ENCODE assay signal across 17 cellular contexts in genomic region chr13:77537302-77537919, GRCh38. TPM values are rescaled to one million over a fixed set of nuclear protein-coding genes. Genes with fewer than 3 reads are reported as not detected.
"Had no signal": no experiment of that assay in that cellular context is flagged by ENCODE, and none has a peak within 500 bp of the region (broad histone marks: within the 10 kb centered on the region; RNA-seq: fewer than 3 reads in every experiment).

No MANE protein-coding gene starts in this region.

- H3K9me3 Mint-ChIP-seq: activated CD4-positive, alpha-beta T cell treated with anti-CD3 and anti-CD28 coated beads, Interleukin-2, amount 10 ng/mL, durations not matched to agents 24 days and 14 days; activated naive CD8-positive, alpha-beta T cell treated with anti-CD3 and anti-CD28 coated beads, Interleukin-2, amount 50 U/mL, for 24 hours; activated T-helper 1 cell treated with anti-CD3 and anti-CD28 coated beads, Interleukin-12 subunit alpha, Interleukin-12 subunit beta, Interleukin-2, Interleukin-4 antibody, amounts not matched to agents 30 ng/mL and 10 ng/mL and 1 ng/mL, durations not matched to agents 14 hours and 24 hours and 36 hours; naive thymus-derived CD8-positive, alpha-beta T cell; WTC11 had no signal

- H3K9me3 ChIP-seq: mucosa of descending colon had no signal

- H3K4me3 ChIP-seq: mucosa of descending colon, smooth muscle cell had no signal

- H3K27ac Mint-ChIP-seq: activated CD4-positive, alpha-beta T cell treated with anti-CD3 and anti-CD28 coated beads, Interleukin-2, amount 10 ng/mL, durations not matched to agents 24 days and 14 days; activated naive CD8-positive, alpha-beta T cell treated with anti-CD3 and anti-CD28 coated beads, Interleukin-2, amount 50 U/mL, for 24 hours; activated T-helper 1 cell treated with anti-CD3 and anti-CD28 coated beads, Interleukin-12 subunit alpha, Interleukin-12 subunit beta, Interleukin-2, Interleukin-4 antibody, amounts not matched to agents 30 ng/mL and 10 ng/mL and 1 ng/mL, durations not matched to agents 14 hours and 24 hours and 36 hours; T-helper 17 cell; WTC11 had no signal

- H3K4me1 Mint-ChIP-seq: activated CD4-positive, alpha-beta T cell treated with anti-CD3 and anti-CD28 coated beads, Interleukin-2, amount 10 ng/mL, durations not matched to agents 24 days and 14 days; activated naive CD8-positive, alpha-beta T cell treated with anti-CD3 and anti-CD28 coated beads, Interleukin-2, amount 50 U/mL, for 24 hours; naive thymus-derived CD8-positive, alpha-beta T cell; T-helper 17 cell; WTC11 had no signal

- DNase-seq: activated CD4-positive, alpha-beta T cell treated with anti-CD3 and anti-CD28 coated beads, Interleukin-2, amount 10 ng/mL, durations not matched to agents 24 days and 14 days; activated naive CD4-positive, alpha-beta T cell treated with Interleukin-2 at 50 U/mL for 16 hours; activated naive CD8-positive, alpha-beta T cell treated with anti-CD3 and anti-CD28 coated beads, Interleukin-2, amount 50 U/mL, for 24 hours; mucosa of descending colon; naive thymus-derived CD8-positive, alpha-beta T cell; right cardiac atrium; stimulated activated CD4-positive, alpha-beta T cell treated with anti-CD3 and anti-CD28 coated beads, Interleukin-2, amount 100 ng/mL, for 24 hours; stimulated activated naive CD4-positive, alpha-beta T cell; substantia nigra; T-helper 17 cell had no signal

- H3K36me3 Mint-ChIP-seq: naive thymus-derived CD8-positive, alpha-beta T cell; WTC11 had no signal

- ATAC-seq: activated naive CD8-positive, alpha-beta T cell treated with anti-CD3 and anti-CD28 coated beads, Interleukin-2, amount 50 U/mL, for 24 hours; mucosa of descending colon; naive thymus-derived CD8-positive, alpha-beta T cell; right cardiac atrium; T-helper 17 cell; WTC11 had no signal

- H3K4me3 Mint-ChIP-seq: activated CD4-positive, alpha-beta T cell treated with anti-CD3 and anti-CD28 coated beads, Interleukin-2, amount 10 ng/mL, durations not matched to agents 24 days and 14 days; activated naive CD8-positive, alpha-beta T cell treated with anti-CD3 and anti-CD28 coated beads, Interleukin-2, amount 50 U/mL, for 24 hours; activated T-helper 1 cell treated with anti-CD3 and anti-CD28 coated beads, Interleukin-12 subunit alpha, Interleukin-12 subunit beta, Interleukin-2, Interleukin-4 antibody, amounts not matched to agents 30 ng/mL and 10 ng/mL and 1 ng/mL, durations not matched to agents 14 hours and 24 hours and 36 hours; naive thymus-derived CD8-positive, alpha-beta T cell; T-helper 17 cell; WTC11 had no signal

RNA-seq across cellular contexts. Expression of gene SCEL, which starts 1.9 kb away (rescaled TPM):
- total RNA-seq: activated CD4-positive, alpha-beta T cell treated with anti-CD3 and anti-CD28 coated beads, Interleukin-2, amount 10 ng/mL, durations not matched to agents 24 days and 14 days; activated T-helper 1 cell treated with anti-CD3 and anti-CD28 coated beads, Interleukin-12 subunit alpha, Interleukin-12 subunit beta, Interleukin-2, Interleukin-4 antibody, amounts not matched to agents 30 ng/mL and 10 ng/mL and 1 ng/mL, durations not matched to agents 14 hours and 24 hours and 36 hours; cardiac septum; lung microvascular endothelial cell; naive thymus-derived CD8-positive, alpha-beta T cell; posterior vena cava; right cardiac atrium; T-helper 17 cell; ureter; WTC11 had no signal
